In genomic region chr6:135493218-135493961, GRCh38 we compare ENCODE assay signal across 33 cellular contexts. TPM values are rescaled to one million over a fixed set of nuclear protein-coding genes. Genes with fewer than 3 reads are reported as not detected.
DNase-seq lines count a peak whose midpoint lies in the region; ATAC-seq and TF ChIP-seq lines count a peak whose summit lies in the region.
"Had no signal": no experiment of that assay in that cellular context is flagged by ENCODE, and none has a peak within 500 bp of the region (broad histone marks: within the 10 kb centered on the region; RNA-seq: fewer than 3 reads in every experiment).

No MANE protein-coding gene starts in this region.

- no peaks in the 10 kb centered on the region for H4K20me1 ChIP-seq in osteoblast (ENCODE audit: insufficient read depth, low read length)

- H3K4me2 ChIP-seq in osteoblast (ENCODE audit: insufficient read depth, low read length): peak overlapping the region; percentile 34

- H3K4me1 ChIP-seq in osteoblast (ENCODE audit: insufficient read depth, low read length) (peaks cover 25% of the 10 kb centered on the region), left ventricle myocardium inferior (peaks cover 25% of the 10 kb centered on the region)
- H3K4me1 ChIP-seq: breast epithelium, colonic mucosa had no signal

- no peaks in the 10 kb centered on the region for H3K27me3 ChIP-seq in MG63
- H3K27me3 ChIP-seq in osteoblast (ENCODE audit: insufficient read depth, low read length): no peaks in the 10 kb centered on the region
- no peaks in the 10 kb centered on the region for H3K27me3 ChIP-seq in left ventricle myocardium inferior (ENCODE audit: low read depth)
- H3K27me3 ChIP-seq: adrenal gland, breast epithelium, colonic mucosa, foreskin keratinocyte, heart left ventricle, Peyer's patch, suprapubic skin, upper lobe of right lung had no signal

- H3K4me3 ChIP-seq in MG63 (no peak overlapping the region), osteoblast (ENCODE audit: insufficient read depth, low read length) (no peak overlapping the region), left ventricle myocardium inferior (no peak overlapping the region)
- H3K4me3 ChIP-seq: adrenal gland, breast epithelium, colonic mucosa, heart left ventricle, Peyer's patch, suprapubic skin, upper lobe of right lung had no signal

- no peak overlapping the region for H2AFZ ChIP-seq in osteoblast (ENCODE audit: low read length)

- H3K9me3 ChIP-seq in MG63 (peaks cover 2% of the 10 kb centered on the region; the same call in 1 of the 2 replicates), osteoblast (ENCODE audit: low read depth, low read length) (no peaks in the 10 kb centered on the region), left ventricle myocardium inferior (replicated peaks) (no peaks in the 10 kb centered on the region)
- H3K9me3 ChIP-seq: adrenal gland, breast epithelium, colonic mucosa, heart left ventricle, Peyer's patch, suprapubic skin, upper lobe of right lung had no signal

- DNase-seq in EH (ENCODE audit: low read depth) (peak; percentile 35), MG63 (peak; percentile 6), dermis blood vessel endothelial cell (peak; percentile 47), osteoblast (ENCODE audit: insufficient read length, low spot score, missing footprints) (peak; percentile 73), kidney glomerular epithelial cell (lab: John Stamatoyannopoulos, UW) (no peak), left ventricle myocardium inferior (no peak), HPDE6-E6E7 (ENCODE audit: extremely low spot score) (no peak)
- no peak for DNase-seq in stimulated activated naive CD8-positive, alpha-beta T cell treated with anti-CD3 and anti-CD28 coated beads, Interleukin-15, Interleukin-2, amounts not matched to agents 100 U/mL and 50 U/mL, for 24 hours
- DNase-seq: activated CD4-positive, alpha-beta T cell treated with anti-CD3 and anti-CD28 coated beads, Interleukin-2, amount 50 U/mL, for 48 hours; activated CD4-positive, CD25-positive, alpha-beta regulatory T cell treated with anti-CD3 and anti-CD28 coated beads, Interleukin-2, amount 50 U/mL, for 72 hours; activated naive CD4-positive, alpha-beta T cell treated with Interleukin-2 at 50 U/mL for 16 hours; adrenal gland; AML-193; CD4-positive, alpha-beta T cell; colonic mucosa; DND-41; effector CD8-positive, alpha-beta T cell; erythroblast; foreskin keratinocyte; GOT3; heart left ventricle; kidney; MV-4-11; NCI-H1436; NCI-H2081; NCI-H2227 treated with DMSO at 0.1 percent for 48 hours; Peyer's patch; SHP77 treated with DMSO at 0.1 percent for 48 hours; upper lobe of right lung had no signal

- H3K27ac ChIP-seq in osteoblast (ENCODE audit: low read depth, low read length): peak overlapping the region; percentile 81
- no peak overlapping the region for H3K27ac ChIP-seq in left ventricle myocardium inferior (replicated peaks)
- H3K27ac ChIP-seq: adrenal gland, breast epithelium, colonic mucosa, foreskin keratinocyte, heart left ventricle, Peyer's patch, suprapubic skin, upper lobe of right lung had no signal

- H3K36me3 ChIP-seq in MG63 (peaks cover 70% of the 10 kb centered on the region), osteoblast (ENCODE audit: insufficient read depth, low read length) (peaks cover 31% of the 10 kb centered on the region), left ventricle myocardium inferior (peaks cover 32% of the 10 kb centered on the region)
- H3K36me3 ChIP-seq: colonic mucosa had no signal

- TF ChIP-seq CTCF in osteoblast (IDR thresholded peaks at IDR 0.05; ENCODE audit: extremely low read depth, low read depth, low read length): no peak
- TF ChIP-seq CTCF in left ventricle myocardium inferior (IDR thresholded peaks at IDR 0.05; ENCODE audit: borderline replicate concordance): no peak

- intact Hi-C loops in left ventricle myocardium inferior (cut with micrococcal nuclease): no loop called here

- peaks cover 60% of the 10 kb centered on the region for H3K79me2 ChIP-seq in osteoblast (ENCODE audit: insufficient read depth, low read length)

- no peak for ATAC-seq in stimulated activated naive CD8-positive, alpha-beta T cell treated with anti-CD3 and anti-CD28 coated beads, Interleukin-15, Interleukin-2, amounts not matched to agents 100 U/mL and 50 U/mL, for 24 hours
- ATAC-seq: foreskin keratinocyte; heart left ventricle; natural killer cell treated with Interleukin-12 subunit alpha and Interleukin-12 subunit beta and Interleukin-15 and Interleukin-18, amount 100 ng/mL, for 72 hours; stimulated activated memory B cell treated with anti-CD40 and anti-IgM and Interleukin-4, amounts not matched to agents 10 μg/mL and 1 μg/mL and 100 μg/mL, for 72 hours; upper lobe of right lung had no signal

RNA-seq across cellular contexts. Expression of gene AHI1, which starts 4.2 kb away (rescaled TPM):
- 4.7 and 10.3 TPM in 2 replicates for total RNA-seq in MG63 (2014; rRNA removed; shearing (Covaris generic); ENCODE audit: low replicate concordance)
- 11.8 and 14.1 TPM in 2 replicates for total RNA-seq in dermis blood vessel endothelial cell
- total RNA-seq in osteoblast: 44.5 and 50.3 TPM in 2 replicates
- total RNA-seq in left ventricle myocardium inferior: 9.3 TPM

Comparison
In these comparisons a context has a peak if more than half of its experiments do, and no peak if none do; other contexts are left out.
1. DNase-seq: peak in EH (single experiment), MG63 (single experiment), dermis blood vessel endothelial cell (single experiment) and osteoblast (single experiment); none in kidney glomerular epithelial cell (single experiment), left ventricle myocardium inferior (single experiment), stimulated activated naive CD8-positive, alpha-beta T cell treated with anti-CD3 and anti-CD28 coated beads, Interleukin-15, Interleukin-2, amounts not matched to agents 100 U/mL and 50 U/mL, for 24 hours (single experiment) and HPDE6-E6E7 (single experiment).